8 cellular contexts compared by ENCODE assay signal in the genomic region with DNA sequence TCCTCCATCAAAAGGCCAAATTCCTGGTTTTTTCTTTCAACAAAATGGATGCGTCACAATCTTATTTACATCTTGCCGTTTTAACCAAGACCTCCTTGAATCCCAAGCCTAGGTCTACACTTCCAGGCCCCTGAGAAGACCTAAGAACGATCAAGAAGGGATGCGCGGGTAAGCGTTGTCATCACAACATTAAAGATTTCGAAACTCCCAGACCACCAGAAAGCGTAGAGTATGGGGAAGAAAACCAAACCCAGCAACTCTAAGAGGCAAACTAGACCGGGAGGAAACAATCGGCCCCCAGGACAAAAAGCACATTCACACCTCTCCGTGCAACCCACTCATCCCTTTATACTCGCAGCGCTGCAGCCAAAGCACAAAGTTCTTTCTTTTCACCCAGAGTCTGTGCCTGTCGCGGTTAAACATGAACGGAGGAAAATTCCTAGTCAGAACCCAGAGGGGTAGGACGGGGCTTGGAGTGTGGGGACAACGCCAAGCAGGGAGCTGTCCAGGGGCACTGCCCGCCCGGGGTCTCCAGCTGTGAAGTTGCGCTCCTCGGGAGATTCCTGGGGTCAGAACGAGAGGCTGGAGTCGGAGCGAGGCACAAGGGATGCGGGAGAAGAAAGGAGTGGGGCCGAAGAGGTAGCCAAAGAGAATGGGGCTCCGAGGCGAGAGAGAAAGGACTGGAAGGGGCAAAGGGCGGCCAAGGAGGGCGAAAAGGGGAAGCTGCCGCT. TPM values are rescaled to one million over a fixed set of nuclear protein-coding genes. Genes with fewer than 3 reads are reported as not detected.
DNase-seq lines count a peak whose midpoint lies in the region; ATAC-seq and TF ChIP-seq lines count a peak whose summit lies in the region.

No MANE protein-coding gene starts in this region.

- ATAC-seq in GM19324 (IDR thresholded peaks at IDR 0.05; ENCODE audit: low FRiP score, unreplicated experiment) (peak; percentile 7), Panc1 (peak; percentile 6), memory B cell (ENCODE audit: low read depth) (no peak), upper lobe of right lung (peak; percentile 1), HG03460 (IDR thresholded peaks at IDR 0.05; ENCODE audit: unreplicated experiment) (no peak)

- CTCF ChIA-PET in Panc1 (lab: Charles Lee), result no interaction called here

- H3K27me3 Mint-ChIP-seq in memory B cell, result no peaks in the 10 kb centered on the region

- POLR2A ChIA-PET in Panc1 (lab: Charles Lee), result no interaction called here

- TF ChIP-seq CTCF in AG10803 (conservative IDR thresholded peaks at IDR 0.05; ENCODE audit: low read length) (no peak), Panc1 (IDR thresholded peaks at IDR 0.05) (no peak), upper lobe of right lung (IDR thresholded peaks at IDR 0.05) (no peak)

- peak overlapping the region; percentile 90 for H3K4me3 ChIP-seq in AG10803 (ENCODE audit: low read length)
- H3K4me3 ChIP-seq in Panc1 (ENCODE audit: low read depth in 2 of 2, low read length in 2 of 2), result peak overlapping the region; percentile 74 to 100
- peak overlapping the region; percentile 77 for H3K4me3 ChIP-seq in upper lobe of right lung

- peaks cover 24% of the 10 kb centered on the region for H3K4me1 Mint-ChIP-seq in memory B cell

- H3K36me3 ChIP-seq in Panc1 (ENCODE audit: control insufficient read depth, insufficient read depth, low read length) (peaks cover 7% of the 10 kb centered on the region; the same call in 1 of the 2 replicates), upper lobe of right lung (peaks cover 19% of the 10 kb centered on the region)

- H3K27me3 ChIP-seq in Panc1 (ENCODE audit: control insufficient read depth, insufficient read depth, low read length) (no peaks in the 10 kb centered on the region), upper lobe of right lung (no peaks in the 10 kb centered on the region)

- no peaks in the 10 kb centered on the region for H3K9me3 ChIP-seq in Panc1 (ENCODE audit: control insufficient read depth, insufficient read depth, low read depth, low read length)
- H3K9me3 ChIP-seq in upper lobe of right lung, result no peaks in the 10 kb centered on the region

- H3K27ac Mint-ChIP-seq in memory B cell, result peak overlapping the region; percentile 99

- H3K27ac ChIP-seq in Panc1 (ENCODE audit: low read length), result peak overlapping the region; percentile 93
- peak overlapping the region; percentile 92 for H3K27ac ChIP-seq in upper lobe of right lung

- H3K4me1 ChIP-seq in Panc1 (ENCODE audit: control insufficient read depth, insufficient read depth, low read length) (peaks cover 34% of the 10 kb centered on the region), upper lobe of right lung (peaks cover 37% of the 10 kb centered on the region)

- no peaks in the 10 kb centered on the region for H3K36me3 Mint-ChIP-seq in memory B cell

- DNase-seq in AG10803 (ENCODE audit: low read depth) (peak; percentile 22), Panc1 (ENCODE audit: low read depth, low spot score) (no peak), dermis blood vessel endothelial cell (peak; percentile 60), memory B cell (ENCODE audit: low spot score in 2 of 2) (no peak), upper lobe of right lung (no peak), cortex of kidney (lab: John Stamatoyannopoulos, UW) (no peak)

- in situ Hi-C loops in Panc1 (cut with HindIII; ENCODE audit: low pct_unique_long_range_greater_than_20kb, low sequenced_read_pairs), result no loop called here

- peak overlapping the region; percentile 97 for H3K4me3 Mint-ChIP-seq in memory B cell

- no TSS peak for BruUV-seq in Panc1 (replicated peaks; lab: Mats Ljungman, UMichigan)

- H3K9me3 Mint-ChIP-seq in memory B cell, result no peaks in the 10 kb centered on the region

- intact Hi-C loops in Panc1 (cut with micrococcal nuclease; ENCODE audit: unreplicated experiment) (loop anchor here (10.0 kb wide), 1 partner anchor 395 kb away; no protein-coding TSS in a partner anchor), upper lobe of right lung (cut with DNase I) (loop anchor here (10.0 kb wide), 1 partner anchor 175 kb away; no protein-coding TSS in a partner anchor)

RNA-seq across cellular contexts. Expression of a gene that starts 0.7 kb away (rescaled TPM):
- total RNA-seq in Panc1 (2021; ENCODE audit: unreplicated experiment) (37.8 TPM), dermis blood vessel endothelial cell (39.6 and 55.6 TPM in 2 replicates), upper lobe of right lung (29.6 TPM)
- polyA plus RNA-seq in Panc1 (2012; ENCODE audit: insufficient read length), result 24.2 TPM

RNA-seq across cellular contexts. Expression of a gene that starts 22.9 kb away (rescaled TPM):
- total RNA-seq in Panc1 (2021; ENCODE audit: unreplicated experiment) (0.49 TPM), dermis blood vessel endothelial cell (0.09 and 0.17 TPM in 2 replicates), upper lobe of right lung (7.9 TPM)
- 0.27 TPM for polyA plus RNA-seq in Panc1 (2012; ENCODE audit: insufficient read length)

RNA-seq across cellular contexts. Expression of a gene that starts 37.3 kb away (rescaled TPM):
- total RNA-seq in Panc1 (2021; ENCODE audit: unreplicated experiment), result not detected
- polyA plus RNA-seq in Panc1 (2012; ENCODE audit: insufficient read length), result 0.55 TPM
- not detected in 2 replicates for total RNA-seq in dermis blood vessel endothelial cell
- not detected for total RNA-seq in upper lobe of right lung

Comparison
In these comparisons a context has a peak if more than half of its experiments do, and no peak if none do; other contexts are left out.
1. DNase-seq: peak in AG10803 (single experiment) and dermis blood vessel endothelial cell (single experiment); none in Panc1 (single experiment), memory B cell (0 of 2), upper lobe of right lung (single experiment) and cortex of kidney (single experiment).
2. ATAC-seq: peak in GM19324 (single experiment), Panc1 (single experiment) and upper lobe of right lung (single experiment); none in memory B cell (single experiment) and HG03460 (single experiment).
3. Peak in every context shown above with its lines, with median percentiles within 50 percentile points of each other: H3K4me3 ChIP-seq.